8 cellular contexts compared by ENCODE assay signal in genomic region chr20:5100684-5101347, GRCh38. TPM values are rescaled to one million over a fixed set of nuclear protein-coding genes. Genes with fewer than 3 reads are reported as not detected.
A peak's percentile ranks its signal among the peaks of the same experiment; 100 is the strongest.
DNase-seq lines count a peak whose midpoint lies in the region; ATAC-seq and TF ChIP-seq lines count a peak whose summit lies in the region.

No MANE protein-coding gene starts in this region.

- no peaks in the 10 kb centered on the region for H3K4me1 ChIP-seq in GM23338 (ENCODE audit: insufficient read depth)

- no peak overlapping the region for H3K27ac ChIP-seq in C4-2B
- no peak overlapping the region; the same call in 1 of the 2 replicates for H3K27ac ChIP-seq in GM23338 (ENCODE audit: low read depth)

- H3K4me2 ChIP-seq in GM23338 = no peak overlapping the region

- intact Hi-C loops in left colon (cut with DNase I, micrococcal nuclease) = loop anchor here in 1 of 2 donors (10.0 kb wide), 1 partner anchor 96 kb away; the partner anchor contains the start of gene SLC23A2

- H3K9me3 Mint-ChIP-seq in GM23338 = no peaks in the 10 kb centered on the region

- ATAC-seq in GM23338 (peak; percentile 88), left colon (peak; percentile 87), GM21717 (IDR thresholded peaks at IDR 0.05; ENCODE audit: unreplicated experiment) (no peak)
- peak; percentile 41 to 73 for ATAC-seq in activated CD4-positive, CD25-positive, alpha-beta regulatory T cell treated with anti-CD3 and anti-CD28 coated beads, Interleukin-2, amount 50 U/mL, for 24 hours

- H3K4me1 Mint-ChIP-seq in GM23338 = no peaks in the 10 kb centered on the region

- H3F3A ChIP-seq in GM23338 (replicated peaks; ENCODE audit: low read depth) = peaks cover 7% of the 10 kb centered on the region

- DNase-seq in GM23338 (ENCODE audit: low spot score) (peak; percentile 83), NCI-H2171 (lab: John Stamatoyannopoulos, UW) (peak; percentile 32), left colon (peak; percentile 46 to 85)
- peak; percentile 59 for DNase-seq in central memory CD4-positive, alpha-beta T cell
- peak; percentile 78 for DNase-seq in stimulated activated CD4-positive, alpha-beta T cell treated with anti-CD3 and anti-CD28 coated beads, Interleukin-4, amount 100 ng/mL, for 1 hour

- H4K20me1 ChIP-seq in GM23338 (replicated peaks; ENCODE audit: insufficient read depth) = peaks cover 10% of the 10 kb centered on the region; the same call in 1 of the 2 replicates

- peaks cover 65% of the 10 kb centered on the region for H3K36me3 Mint-ChIP-seq in GM23338 (ENCODE audit: low read depth)

- no peaks in the 10 kb centered on the region for H3K27me3 Mint-ChIP-seq in GM23338 (ENCODE audit: insufficient read depth, low read depth, poor library complexity)

- peaks cover 46% of the 10 kb centered on the region for H3K36me3 ChIP-seq in GM23338 (ENCODE audit: insufficient read depth)

- H2AFZ ChIP-seq in GM23338 = no peak overlapping the region

- peak; percentile 89 for TF ChIP-seq CTCF in C4-2B (conservative IDR thresholded peaks at IDR 0.05)
- peak; percentile 83 to 97 for TF ChIP-seq CTCF in GM23338 (conservative IDR thresholded peaks at IDR 0.05; ENCODE audit: low read depth in 2 of 2)

- H3K4me3 Mint-ChIP-seq in GM23338 = no peak overlapping the region

- H3K4me3 ChIP-seq in GM23338 = no peak overlapping the region

- no peaks in the 10 kb centered on the region; the same call in 1 of the 2 replicates for H3K79me2 ChIP-seq in GM23338 (replicated peaks; ENCODE audit: insufficient read depth)

- no peaks in the 10 kb centered on the region for H3K27me3 ChIP-seq in GM23338 (ENCODE audit: insufficient read depth)

- peak overlapping the region; percentile 86 for H3K27ac Mint-ChIP-seq in GM23338

- H3K9me2 ChIP-seq in GM23338 (ENCODE audit: insufficient read depth) = no peaks in the 10 kb centered on the region

TF ChIP-seq in GM23338, 12 proteins besides CTCF, POLR2A, EP300 and RAD21 (continues in another document):
- no peak for TF ChIP-seq ZNF331 (CRISPR knock-in tag; IDR thresholded peaks at IDR 0.05; ENCODE audit: low read depth)
- TF ChIP-seq NANOG (IDR thresholded peaks at IDR 0.05; ENCODE audit: borderline replicate concordance) = no peak
- no peak for TF ChIP-seq ZNF462 (CRISPR knock-in tag; IDR thresholded peaks at IDR 0.05)
- TF ChIP-seq EZH2 (IDR thresholded peaks at IDR 0.05; ENCODE audit: low read depth, unreplicated experiment) = no peak
- TF ChIP-seq STAT1 (IDR thresholded peaks at IDR 0.05; ENCODE audit: unreplicated experiment) = no peak
- no peak for TF ChIP-seq ETS1 (IDR thresholded peaks at IDR 0.05)
- TF ChIP-seq JUNB (IDR thresholded peaks at IDR 0.05; ENCODE audit: unreplicated experiment) = no peak
- no peak for TF ChIP-seq ZNF114 (CRISPR knock-in tag; IDR thresholded peaks at IDR 0.05)
- TF ChIP-seq EZH2phosphoT487 (IDR thresholded peaks at IDR 0.05; ENCODE audit: unreplicated experiment) = no peak
- no peak for TF ChIP-seq CREB1 (CRISPR knock-in tag; IDR thresholded peaks at IDR 0.05; ENCODE audit: low read depth)
- TF ChIP-seq POLR2AphosphoS5 (IDR thresholded peaks at IDR 0.05; ENCODE audit: low read depth) = no peak

RNA-seq across cellular contexts. Expression of gene TMEM230, which starts 12.1 kb away (rescaled TPM):
- total RNA-seq in GM23338 (2014; rRNA removed; shearing (Covaris generic)) = 93.4 and 102 TPM in 2 replicates
- 110 and 113 TPM in 2 replicates for polyA plus RNA-seq in GM23338 (2016; fragmentation: Nextera tagmentation; extraction: Ambion mirVana)
- total RNA-seq in left colon = 10 to 100 TPM; 64.3 to 81.4 TPM

RNA-seq across cellular contexts. Expression of gene PCNA, which starts 18.9 kb away (rescaled TPM):
- 413 and 428 TPM in 2 replicates for total RNA-seq in GM23338 (2014; rRNA removed; shearing (Covaris generic))
- polyA plus RNA-seq in GM23338 (2016; fragmentation: Nextera tagmentation; extraction: Ambion mirVana) = 349 and 353 TPM in 2 replicates
- 10 to 100 TPM; 47.9 to 61.5 TPM for total RNA-seq in left colon

RNA-seq across cellular contexts. Expression of gene CDS2, which starts 26.0 kb away (rescaled TPM):
- 40.1 and 40.8 TPM in 2 replicates for total RNA-seq in GM23338 (2014; rRNA removed; shearing (Covaris generic))
- polyA plus RNA-seq in GM23338 (2016; fragmentation: Nextera tagmentation; extraction: Ambion mirVana) = 16.8 and 17.5 TPM in 2 replicates
- 10 to 100 TPM; 33.4 to 42.6 TPM for total RNA-seq in left colon

Comparison
In these comparisons a context has a peak if more than half of its experiments do, and no peak if none do; other contexts are left out.
1. DNase-seq: peak in every context shown above with its lines; median percentile 83 in GM23338; 78 in stimulated activated CD4-positive, alpha-beta T cell treated with anti-CD3 and anti-CD28 coated beads, Interleukin-4, amount 100 ng/mL, for 1 hour; 66 in left colon; 59 in central memory CD4-positive, alpha-beta T cell; 32 in NCI-H2171.